In the genomic region with DNA sequence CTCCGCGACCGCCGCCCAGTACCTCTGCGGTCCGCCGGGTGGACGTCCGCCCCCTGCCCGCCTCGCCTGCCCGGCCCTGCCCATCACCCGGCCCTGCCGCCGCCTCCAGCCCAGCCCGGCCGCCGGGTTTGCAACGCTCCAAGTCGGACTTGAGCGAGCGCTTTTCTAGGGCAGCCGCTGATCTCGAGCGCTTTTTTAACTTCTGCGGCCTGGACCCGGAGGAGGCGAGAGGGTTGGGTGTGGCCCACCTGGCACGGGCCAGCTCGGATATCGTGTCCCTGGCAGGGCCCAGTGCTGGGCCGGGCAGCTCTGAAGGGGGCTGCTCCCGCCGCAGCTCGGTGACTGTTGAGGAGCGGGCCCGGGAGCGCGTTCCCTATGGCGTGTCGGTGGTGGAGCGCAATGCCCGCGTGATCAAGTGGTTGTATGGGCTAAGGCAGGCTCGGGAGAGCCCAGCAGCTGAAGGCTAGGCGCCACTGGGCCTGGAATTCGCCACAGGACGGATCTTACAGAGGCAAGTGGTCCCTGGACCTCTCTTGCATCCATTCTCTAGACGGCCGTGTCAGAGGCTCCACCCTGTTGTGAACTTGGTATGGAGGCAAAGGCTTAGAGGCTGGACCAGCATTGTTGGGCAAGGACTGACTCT, we compare ENCODE assay signal across 9 cellular contexts. TPM values are rescaled to one million over a fixed set of nuclear protein-coding genes. Genes with fewer than 3 reads are reported as not detected.
DNase-seq lines count a peak whose midpoint lies in the region; ATAC-seq and TF ChIP-seq lines count a peak whose summit lies in the region.
"Had no signal": no experiment of that assay in that cellular context is flagged by ENCODE, and none has a peak within 500 bp of the region (broad histone marks: within the 10 kb centered on the region; RNA-seq: fewer than 3 reads in every experiment).

No MANE protein-coding gene starts in this region.

- no peak for DNase-seq in CD4-positive, CD25-positive, alpha-beta regulatory T cell
- DNase-seq in PC-3 (no peak), chondrocyte (ENCODE audit: low spot score) (peak; percentile 87), GM19238 (ENCODE audit: insufficient read length, low spot score) (no peak), SK-N-SH (no peak), ACHN (no peak)

- H3K27me3 ChIP-seq in CD4-positive, CD25-positive, alpha-beta regulatory T cell (ENCODE audit: control insufficient read depth, insufficient read depth, low read length): no peaks in the 10 kb centered on the region
- H3K27me3 ChIP-seq in PC-3 (ENCODE audit: low read length) (no peaks in the 10 kb centered on the region), SK-N-SH (ENCODE audit: insufficient read depth) (no peaks in the 10 kb centered on the region)

- peak overlapping the region; percentile 93 for H3K4me3 ChIP-seq in CD4-positive, CD25-positive, alpha-beta regulatory T cell (ENCODE audit: low read depth, low read length)
- H3K4me3 ChIP-seq in PC-3 (ENCODE audit: low read length) (no peak overlapping the region), SK-N-SH (ENCODE audit: low read depth in 2 of 2, low read length in 1 of 2) (peak overlapping the region in 1 of 2 experiments; percentile 50; a peak in 1 of 4 replicates)

- in situ Hi-C loops in ACHN (cut with HindIII; ENCODE audit: low pct_ligation_motif_present, low pct_unique_long_range_greater_than_20kb, low sequenced_read_pairs): no loop called here

- no peak for TF ChIP-seq EP300 in SK-N-SH (IDR thresholded peaks at IDR 0.05; ENCODE audit: borderline replicate concordance in 1 of 2, low read depth in 1 of 2, low read length in 1 of 2)

- H3K9me2 ChIP-seq in PC-3 (replicated peaks; ENCODE audit: low read length) (no peaks in the 10 kb centered on the region), SK-N-SH (no peaks in the 10 kb centered on the region)

- H3K36me3 Mint-ChIP-seq in CD4-positive, CD25-positive, alpha-beta regulatory T cell: peaks cover 6% of the 10 kb centered on the region
- H3K36me3 Mint-ChIP-seq in chondrocyte (ENCODE audit: low read depth) (no peaks in the 10 kb centered on the region), nephron (ENCODE audit: low read depth) (no peaks in the 10 kb centered on the region)

- no peak for ATAC-seq in CD4-positive, CD25-positive, alpha-beta regulatory T cell (ENCODE audit: low read depth in 2 of 2)
- ATAC-seq in PC-3 (no peak), HG03135 (IDR thresholded peaks at IDR 0.05; ENCODE audit: unreplicated experiment) (no peak)
- ATAC-seq: Panc1 had no signal

- H3K9me3 ChIP-seq in CD4-positive, CD25-positive, alpha-beta regulatory T cell (ENCODE audit: control insufficient read depth in 2 of 2, low read length in 2 of 2): no peaks in the 10 kb centered on the region
- no peaks in the 10 kb centered on the region for H3K9me3 ChIP-seq in PC-3 (ENCODE audit: low read length)
- no peaks in the 10 kb centered on the region for H3K9me3 ChIP-seq in SK-N-SH

- H3K27ac Mint-ChIP-seq in CD4-positive, CD25-positive, alpha-beta regulatory T cell: peak overlapping the region; percentile 94 to 100 (median 95)
- H3K27ac Mint-ChIP-seq in chondrocyte (ENCODE audit: unreplicated experiment) (no peak overlapping the region), nephron (no peak overlapping the region)

- H3K9ac ChIP-seq in PC-3 (ENCODE audit: low read length) (no peak overlapping the region), SK-N-SH (no peak overlapping the region)

- BruUV-seq in PC-3 (replicated peaks; lab: Mats Ljungman, UMichigan): TSS peak; percentile 12

- 96% methylated on average over 33 of the region's 50 CpGs for WGBS in SK-N-SH (ENCODE audit: low lambda C conversion rate)

- no peak for TF ChIP-seq RAD21 in SK-N-SH (IDR thresholded peaks at IDR 0.05; ENCODE audit: low read length)

- H3K27ac ChIP-seq in CD4-positive, CD25-positive, alpha-beta regulatory T cell (ENCODE audit: insufficient read depth, low read length, poor library complexity, severe bottlenecking): peak overlapping the region; percentile 82
- H3K27ac ChIP-seq in PC-3 (ENCODE audit: low read length) (no peak overlapping the region), SK-N-SH (ENCODE audit: low read depth in 2 of 2, low read length in 1 of 2) (peak overlapping the region in 1 of 2 experiments; percentile 89; a peak in 2 of 4 replicates)

- H3K36me3 ChIP-seq in CD4-positive, CD25-positive, alpha-beta regulatory T cell (ENCODE audit: control insufficient read depth, insufficient read depth, low read length): no peaks in the 10 kb centered on the region
- peaks cover 10% of the 10 kb centered on the region; the same call in 1 of the 2 replicates for H3K36me3 ChIP-seq in PC-3 (ENCODE audit: low read depth, low read length)
- H3K36me3 ChIP-seq in SK-N-SH (replicated peaks in 1 of 2; ENCODE audit: control insufficient read depth in 1 of 2, insufficient read depth in 2 of 2, low read length in 1 of 2): peaks cover 0 to 4% of the 10 kb centered on the region in 2 experiments

- intact Hi-C loops in PC-3 (cut with micrococcal nuclease): no loop called here

- CTCF ChIA-PET in PC-3 (lab: Charles Lee) (no interaction called here), SK-N-SH (lab: Yijun Ruan, JAX) (interaction anchor here (1.3 to 1.6 kb wide), 2 partner anchors 13 to 110 kb away, joined by 4 to 6 read pairs; no protein-coding TSS in a partner anchor)

- no peaks in the 10 kb centered on the region for H3F3A ChIP-seq in PC-3 (ENCODE audit: low read length, unreplicated experiment)
- no peaks in the 10 kb centered on the region for H3F3A ChIP-seq in SK-N-SH (replicated peaks; ENCODE audit: insufficient read depth)

- TF ChIP-seq CTCF in PC-3 (conservative IDR thresholded peaks at IDR 0.05; ENCODE audit: low read depth, low read length) (no peak), chondrocyte (IDR thresholded peaks at IDR 0.05) (no peak), nephron (IDR thresholded peaks at IDR 0.05; ENCODE audit: unreplicated experiment in 3 of 3) (no peak), SK-N-SH (IDR thresholded peaks at IDR 0.05) (no peak)

- no peak overlapping the region for H2AFZ ChIP-seq in PC-3 (ENCODE audit: low read length)
- H2AFZ ChIP-seq in SK-N-SH (ENCODE audit: low read depth): no peak overlapping the region

- H3K4me3 Mint-ChIP-seq in CD4-positive, CD25-positive, alpha-beta regulatory T cell: peak overlapping the region; percentile 94 to 99 (median 98)
- no peak overlapping the region for H3K4me3 Mint-ChIP-seq in chondrocyte (ENCODE audit: unreplicated experiment)
- peak overlapping the region; percentile 35 to 80 (median 78) for H3K4me3 Mint-ChIP-seq in nephron

- peaks cover 86% of the 10 kb centered on the region for H3K4me1 ChIP-seq in CD4-positive, CD25-positive, alpha-beta regulatory T cell (ENCODE audit: control insufficient read depth, insufficient read depth, low read length, poor library complexity, severe bottlenecking)
- H3K4me1 ChIP-seq in PC-3 (ENCODE audit: insufficient read depth, low read length) (peaks cover 32% of the 10 kb centered on the region), SK-N-SH (ENCODE audit: control insufficient read depth in 1 of 2, insufficient read depth in 2 of 2, low read depth in 1 of 2, low read length in 1 of 2) (peaks cover 0 to 48% of the 10 kb centered on the region in 2 experiments; a peak in 1 of 4 replicates)

- peaks cover 4% of the 10 kb centered on the region; the same call in 1 of the 2 replicates for H4K20me1 ChIP-seq in PC-3 (ENCODE audit: low read length)
- H4K20me1 ChIP-seq in SK-N-SH (ENCODE audit: insufficient read depth): no peaks in the 10 kb centered on the region

- H3K79me2 ChIP-seq in PC-3 (ENCODE audit: low read length): peaks cover 53% of the 10 kb centered on the region
- peaks cover 18% of the 10 kb centered on the region; the same call in 1 of the 2 replicates for H3K79me2 ChIP-seq in SK-N-SH (ENCODE audit: insufficient read depth)

- peaks cover 5 to 69% (median 44%) of the 10 kb centered on the region in 4 donors for H3K4me1 Mint-ChIP-seq in CD4-positive, CD25-positive, alpha-beta regulatory T cell
- H3K4me1 Mint-ChIP-seq in chondrocyte (ENCODE audit: low read depth): peaks cover 8% of the 10 kb centered on the region
- H3K4me1 Mint-ChIP-seq in nephron: peaks cover 30% of the 10 kb centered on the region

- H3K4me2 ChIP-seq in PC-3 (ENCODE audit: low read length) (no peak overlapping the region), SK-N-SH (no peak overlapping the region)

- H3K27me3 Mint-ChIP-seq in CD4-positive, CD25-positive, alpha-beta regulatory T cell: no peaks in the 10 kb centered on the region
- H3K27me3 Mint-ChIP-seq in chondrocyte (ENCODE audit: low read depth) (peaks cover 7% of the 10 kb centered on the region), nephron (ENCODE audit: low read depth) (peaks cover 47% of the 10 kb centered on the region)

- peaks cover 0 to under 1% (median 0%) of the 10 kb centered on the region in 7 donors for H3K9me3 Mint-ChIP-seq in CD4-positive, CD25-positive, alpha-beta regulatory T cell
- H3K9me3 Mint-ChIP-seq in chondrocyte (ENCODE audit: low read depth) (no peaks in the 10 kb centered on the region), nephron (no peaks in the 10 kb centered on the region)

- POLR2A ChIA-PET in PC-3 (lab: Charles Lee; ENCODE audit: unreplicated experiment): no interaction called here
- POLR2A ChIA-PET in SK-N-SH (lab: Yijun Ruan, JAX): no interaction called here

TF ChIP-seq in SK-N-SH, 30 proteins besides CTCF, POLR2A, EP300 and RAD21 (continues in another document):
- TF ChIP-seq, protein P1, sequence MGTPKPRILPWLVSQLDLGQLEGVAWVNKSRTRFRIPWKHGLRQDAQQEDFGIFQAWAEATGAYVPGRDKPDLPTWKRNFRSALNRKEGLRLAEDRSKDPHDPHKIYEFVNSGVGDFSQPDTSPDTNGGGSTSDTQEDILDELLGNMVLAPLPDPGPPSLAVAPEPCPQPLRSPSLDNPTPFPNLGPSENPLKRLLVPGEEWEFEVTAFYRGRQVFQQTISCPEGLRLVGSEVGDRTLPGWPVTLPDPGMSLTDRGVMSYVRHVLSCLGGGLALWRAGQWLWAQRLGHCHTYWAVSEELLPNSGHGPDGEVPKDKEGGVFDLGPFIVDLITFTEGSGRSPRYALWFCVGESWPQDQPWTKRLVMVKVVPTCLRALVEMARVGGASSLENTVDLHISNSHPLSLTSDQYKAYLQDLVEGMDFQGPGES (IDR thresholded peaks at IDR 0.05; ENCODE audit: low read depth, low read length): no peak
- TF ChIP-seq RXRA (IDR thresholded peaks at IDR 0.05; ENCODE audit: borderline replicate concordance, low read depth) (no peak), YY1 (IDR thresholded peaks at IDR 0.05; ENCODE audit: low read depth) (no peak), CHD2 (IDR thresholded peaks at IDR 0.05; ENCODE audit: low read length, partially characterized antibody) (no peak)

RNA-seq across cellular contexts. Expression of a gene that starts 11.8 kb away (rescaled TPM):
- 27.5 TPM for total RNA-seq in CD4-positive, CD25-positive, alpha-beta regulatory T cell
- 10 to 100 TPM; 24.6 to 36.5 (median 31.7) TPM for polyA plus RNA-seq in CD4-positive, CD25-positive, alpha-beta regulatory T cell
- total RNA-seq in PC-3 (2014; rRNA removed) (23.0 and 28.4 TPM in 2 replicates), chondrocyte (2.0 to 2.6 TPM (median 2.4 TPM) in 3 replicates)
- 2.5 and 3.8 TPM in 2 replicates for polyA plus RNA-seq in SK-N-SH (2012; rRNA removed)
- polyA plus RNA-seq in SK-N-SH (2012; cell fraction: cytosol; rRNA removed): 1.9 and 2.3 TPM in 2 replicates
- polyA plus RNA-seq in SK-N-SH (2012; cell fraction: nucleus; rRNA removed): 4.3 and 7.1 TPM in 2 replicates

Comparison
In these comparisons a context has a peak if more than half of its experiments do, and no peak if none do; other contexts are left out.
1. H3K27ac Mint-ChIP-seq: peak in CD4-positive, CD25-positive, alpha-beta regulatory T cell (3 of 3); none in chondrocyte (single experiment) and nephron (0 of 3).